Comparison of ENCODE assay signal across 1 cellular context in the genomic region with DNA sequence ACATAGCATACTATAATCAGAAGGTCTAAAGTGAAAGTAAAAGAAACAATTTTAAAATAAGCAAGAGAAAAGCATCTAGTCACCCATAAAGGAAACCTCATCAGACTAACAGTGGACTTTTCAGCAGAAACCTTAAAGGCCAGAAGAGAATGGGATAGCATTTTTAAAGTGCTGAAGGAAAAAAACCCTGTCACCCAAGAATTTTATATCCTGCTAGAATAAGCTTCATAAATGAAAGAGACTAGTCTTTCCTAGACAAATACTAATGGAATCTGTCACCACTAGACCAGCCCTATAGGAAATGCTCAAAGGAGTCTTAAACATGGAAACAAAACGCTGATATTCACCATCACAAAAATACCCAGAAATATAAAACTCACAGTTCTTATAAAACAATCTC.
TF ChIP-seq lines count a peak whose summit lies in the region.

No MANE protein-coding gene starts in this region.

TF ChIP-seq in GM12878, 131 proteins besides CTCF, POLR2A, EP300 and RAD21:
- TF ChIP-seq FOXK2 (IDR thresholded peaks at IDR 0.05) (no peak), CBX5 (IDR thresholded peaks at IDR 0.05; ENCODE audit: low read depth) (0 out of 2 replicates have a peak, but pooled peaks have one; percentile 51)
